ENCODE assay signal across 8 cellular contexts in genomic region chr3:32684800-32685603, GRCh38. TPM values are rescaled to one million over a fixed set of nuclear protein-coding genes. Genes with fewer than 3 reads are reported as not detected.
DNase-seq lines count a peak whose midpoint lies in the region; ATAC-seq, FAIRE-seq and TF ChIP-seq lines count a peak whose summit lies in the region.

Gene CNOT10, plus strand, starts transcription at chr3:32685188. Its CDS starts 273 bp downstream, at chr3:32685461.

- H3K27me3 Mint-ChIP-seq in CD4-positive, alpha-beta T cell: no peaks in the 10 kb centered on the region

- peak; percentile 91 to 96 (median 94) for DNase-seq in CD4-positive, alpha-beta T cell
- DNase-seq in NCI-H82 (lab: John Stamatoyannopoulos, UW): peak; percentile 94
- peak; percentile 94 to 95 for DNase-seq in activated CD4-positive, alpha-beta T cell treated with anti-CD3 and anti-CD28 coated beads, Interleukin-2, amount 50 U/mL, for 48 hours
- DNase-seq in dermis blood vessel endothelial cell: peak; percentile 94
- DNase-seq in HepG2 (ENCODE audit: low spot score): peak; percentile 93
- DNase-seq in stimulated activated CD4-positive, alpha-beta T cell treated with anti-CD3 and anti-CD28 coated beads, Interleukin-4, amount 100 ng/mL, for 1 hour: peak; percentile 94

- H3K27ac ChIP-seq in CD4-positive, alpha-beta T cell (ENCODE audit: low read depth, low read length): peak within 1 kb of the TSS; percentile 82
- H3K27ac ChIP-seq in HepG2 (ENCODE audit: extremely low read length, insufficient read depth, low read length): peak within 1 kb of the TSS; percentile 78

- 1% methylated on average over 8 of the region's 66 CpGs for WGBS in HepG2 (ENCODE audit: low lambda C conversion rate)

- H2AFZ ChIP-seq in HepG2 (ENCODE audit: low read length): peak within 1 kb of the TSS; percentile 96

- peaks cover 41% of the 10 kb centered on the region for H3K4me1 Mint-ChIP-seq in CD4-positive, alpha-beta T cell (ENCODE audit: low read depth)

- in situ Hi-C loops in HepG2 (cut with HindIII; ENCODE audit: extremely low pct_ligation_motif_present, low pct_unique_long_range_greater_than_20kb): no loop called here

- no TSS peak for BruUV-seq in HepG2 (replicated peaks; lab: Mats Ljungman, UMichigan)

- CTCF ChIA-PET in CD4-positive, alpha-beta T cell (lab: Charles Lee): interaction anchor here (0.6 to 2.0 kb wide), 4 partner anchors 21 to 155 kb away, joined by 3 to 4 read pairs (median 3); no protein-coding TSS in a partner anchor
- CTCF ChIA-PET in HepG2 (lab: Yijun Ruan, JAX; ENCODE audit: low intra/inter-chr PET ratio, low total read pairs): no interaction called here

- peak within 1 kb of the TSS; percentile 97 for H3K27ac Mint-ChIP-seq in CD4-positive, alpha-beta T cell

- no peaks in the 10 kb centered on the region for H3K9me3 Mint-ChIP-seq in CD4-positive, alpha-beta T cell

- H3K9me3 ChIP-seq in CD4-positive, alpha-beta T cell (ENCODE audit: control insufficient read depth, low read length): no peaks in the 10 kb centered on the region
- no peaks in the 10 kb centered on the region for H3K9me3 ChIP-seq in HepG2 (ENCODE audit: low read length)

- H3K4me3 Mint-ChIP-seq in CD4-positive, alpha-beta T cell: peak within 1 kb of the TSS; percentile 87

- no peak for TF ChIP-seq EP300 in HepG2 (IDR thresholded peaks at IDR 0.05; ENCODE audit: low read depth in 2 of 2, low read length in 2 of 2)
- TF ChIP-seq EP300 in HepG2 (CRISPR knock-in tag; IDR thresholded peaks at IDR 0.05; ENCODE audit: borderline replicate concordance): no peak

- peak within 1 kb of the TSS; percentile 72 to 90 (median 80) for H3K4me3 ChIP-seq in HepG2 (replicated peaks in 1 of 3; ENCODE audit: insufficient read depth in 1 of 3, low read depth in 2 of 3, low read length in 3 of 3)

- peak; percentile 86 for FAIRE-seq in HepG2 (lab: Jason Lieb, UNC)

- POLR2A ChIA-PET in CD4-positive, alpha-beta T cell (lab: Charles Lee): interaction anchor here (0.6 to 2.2 kb wide), 12 partner anchors 9 to 1223 kb away, joined by 3 to 9 read pairs (median 3); partner anchors contain the start of gene UBP1
- POLR2A ChIA-PET in HepG2 (lab: Yijun Ruan, JAX): interaction anchor here (0.9 to 1.8 kb wide), 8 partner anchors 9 to 217 kb away, joined by 3 to 7 read pairs (median 4); partner anchors contain the start of gene DYNC1LI1

- peaks cover 28% of the 10 kb centered on the region for H3K36me3 Mint-ChIP-seq in CD4-positive, alpha-beta T cell (ENCODE audit: low read depth)

- H3K4me2 ChIP-seq in HepG2 (ENCODE audit: low read depth, low read length): peak within 1 kb of the TSS; percentile 83

- no peaks in the 10 kb centered on the region for H3K27me3 ChIP-seq in CD4-positive, alpha-beta T cell (ENCODE audit: control insufficient read depth, insufficient read depth, low read length)
- H3K27me3 ChIP-seq in HepG2 (ENCODE audit: control insufficient read depth in 1 of 2, insufficient read depth in 2 of 2, low read length in 2 of 2): no peaks in the 10 kb centered on the region

- H3K36me3 ChIP-seq in HepG2 (replicated peaks in 1 of 2; ENCODE audit: control insufficient read depth in 1 of 2, insufficient read depth in 2 of 2, low read length in 2 of 2): peaks cover 0 to 1% of the 10 kb centered on the region in 2 experiments; a peak in 1 of 5 replicates

- peaks cover 27% of the 10 kb centered on the region for H3K4me1 ChIP-seq in HepG2 (ENCODE audit: insufficient read depth, low read length)

- ATAC-seq in CD4-positive, alpha-beta T cell (ENCODE audit: poor library complexity): peak; percentile 87
- ATAC-seq in GM19438 (IDR thresholded peaks at IDR 0.05; ENCODE audit: low read depth, unreplicated experiment): peak; percentile 95
- ATAC-seq in HG03575 (IDR thresholded peaks at IDR 0.05; ENCODE audit: extremely low read depth, insufficient number of reproducible peaks, low FRiP score, unreplicated experiment): peak; percentile 91
- ATAC-seq in HepG2: peak; percentile 98

- intact Hi-C loops in CD4-positive, alpha-beta T cell (cut with DNase I, micrococcal nuclease): loop anchor here in 1 of 2 experiments (5.0 to 10.0 kb wide), 6 partner anchors 178 to 1150 kb away; partner anchors contain the start of genes CMTM8, GLB1, GPD1L and STT3B
- intact Hi-C loops in HepG2 (cut with micrococcal nuclease; ENCODE audit: unreplicated experiment): loop anchor here (1.0 to 10.0 kb wide), 2 partner anchors 18 to 110 kb away; partner anchors contain the start of gene DYNC1LI1

- peak within 1 kb of the TSS; percentile 74 for H3K9ac ChIP-seq in HepG2 (ENCODE audit: insufficient read depth, low read depth, low read length)

- TF ChIP-seq CTCF in CD4-positive, alpha-beta T cell (IDR thresholded peaks at IDR 0.05): no peak
- TF ChIP-seq CTCF in HepG2 (CRISPR knock-in tag; IDR thresholded peaks at IDR 0.05): peak; percentile 61

- peak; percentile 39; the same call in 1 of the 2 replicates for TF ChIP-seq RAD21 in HepG2 (CRISPR knock-in tag; IDR thresholded peaks at IDR 0.05)

- no peaks in the 10 kb centered on the region for H4K20me1 ChIP-seq in HepG2 (ENCODE audit: insufficient read depth, low read length)

- peaks cover 28% of the 10 kb centered on the region for H3K79me2 ChIP-seq in HepG2 (ENCODE audit: insufficient read depth, low read length)

- peak in 1 of 2 experiments; percentile 80; a peak in 3 of 4 replicates for TF ChIP-seq POLR2A in HepG2 (IDR thresholded peaks at IDR 0.05; ENCODE audit: insufficient read depth in 1 of 2, low read depth in 2 of 2, low read length in 2 of 2)

TF ChIP-seq in HepG2, 621 proteins besides CTCF, POLR2A, EP300 and RAD21 (continues in another document):
- TF ChIP-seq PHB2 (IDR thresholded peaks at IDR 0.05; ENCODE audit: partially characterized antibody) (no peak), ZNF543 (CRISPR knock-in tag; IDR thresholded peaks at IDR 0.05) (peak; percentile 86), PCBP2 (optimal IDR thresholded peaks at IDR 0.05; ENCODE audit: low read depth, low read length, poor library complexity, severe bottlenecking) (no peak), SRSF9 (IDR thresholded peaks at IDR 0.05; ENCODE audit: borderline replicate concordance, insufficient read depth, low read depth, low read length, poor library complexity, severe bottlenecking) (no peak), ZNF557 (CRISPR knock-in tag; IDR thresholded peaks at IDR 0.05) (peak; percentile 28; the same call in 1 of the 2 replicates), SMYD3 (CRISPR knock-in tag; IDR thresholded peaks at IDR 0.05) (no peak), NPAS2 (CRISPR knock-in tag; IDR thresholded peaks at IDR 0.05; ENCODE audit: borderline replicate concordance) (peak; percentile 46; the same call in 1 of the 2 replicates), ZNF768 (CRISPR knock-in tag; IDR thresholded peaks at IDR 0.05) (peak; percentile 71; the same call in 1 of the 2 replicates), SSRP1 (CRISPR knock-in tag; IDR thresholded peaks at IDR 0.05) (no peak), MBD4 (IDR thresholded peaks at IDR 0.05; ENCODE audit: borderline replicate concordance, low read length) (no peak), ZNF850 (CRISPR knock-in tag; conservative IDR thresholded peaks at IDR 0.05) (no peak)
- TF ChIP-seq, protein P1, sequence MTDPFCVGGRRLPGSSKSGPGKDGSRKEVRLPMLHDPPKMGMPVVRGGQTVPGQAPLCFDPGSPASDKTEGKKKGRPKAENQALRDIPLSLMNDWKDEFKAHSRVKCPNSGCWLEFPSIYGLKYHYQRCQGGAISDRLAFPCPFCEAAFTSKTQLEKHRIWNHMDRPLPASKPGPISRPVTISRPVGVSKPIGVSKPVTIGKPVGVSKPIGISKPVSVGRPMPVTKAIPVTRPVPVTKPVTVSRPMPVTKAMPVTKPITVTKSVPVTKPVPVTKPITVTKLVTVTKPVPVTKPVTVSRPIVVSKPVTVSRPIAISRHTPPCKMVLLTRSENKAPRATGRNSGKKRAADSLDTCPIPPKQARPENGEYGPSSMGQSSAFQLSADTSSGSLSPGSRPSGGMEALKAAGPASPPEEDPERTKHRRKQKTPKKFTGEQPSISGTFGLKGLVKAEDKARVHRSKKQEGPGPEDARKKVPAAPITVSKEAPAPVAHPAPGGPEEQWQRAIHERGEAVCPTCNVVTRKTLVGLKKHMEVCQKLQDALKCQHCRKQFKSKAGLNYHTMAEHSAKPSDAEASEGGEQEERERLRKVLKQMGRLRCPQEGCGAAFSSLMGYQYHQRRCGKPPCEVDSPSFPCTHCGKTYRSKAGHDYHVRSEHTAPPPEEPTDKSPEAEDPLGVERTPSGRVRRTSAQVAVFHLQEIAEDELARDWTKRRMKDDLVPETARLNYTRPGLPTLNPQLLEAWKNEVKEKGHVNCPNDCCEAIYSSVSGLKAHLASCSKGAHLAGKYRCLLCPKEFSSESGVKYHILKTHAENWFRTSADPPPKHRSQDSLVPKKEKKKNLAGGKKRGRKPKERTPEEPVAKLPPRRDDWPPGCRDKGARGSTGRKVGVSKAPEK (CRISPR knock-in tag; IDR thresholded peaks at IDR 0.05; ENCODE audit: borderline replicate concordance): no peak

RNA-seq across cellular contexts. Expression of gene CNOT10, which starts in this region (rescaled TPM):
- total RNA-seq in CD4-positive, alpha-beta T cell: 10 to 100 TPM; 31.3 to 42.0 TPM
- total RNA-seq in dermis blood vessel endothelial cell: 24.0 and 28.0 TPM in 2 replicates
- total RNA-seq in HepG2 (2016; rRNA removed; fragmentation: Illumina TruSeq; extraction: Trizol): 34.1 and 39.0 TPM in 2 replicates
- total RNA-seq in HepG2 (2016; cell fraction: cytosol; rRNA removed; fragmentation: Illumina TruSeq; extraction: Trizol; ENCODE audit: low read depth): 17.2 and 20.2 TPM in 2 replicates
- 32.3 and 40.4 TPM in 2 replicates for total RNA-seq in HepG2 (2016; cell fraction: insoluble cytoplasmic fraction; rRNA removed; fragmentation: Illumina TruSeq; extraction: Trizol)
- total RNA-seq in HepG2 (2016; cell fraction: membrane; rRNA removed; fragmentation: Illumina TruSeq; extraction: Trizol): 18.5 and 23.6 TPM in 2 replicates
- total RNA-seq in HepG2 (2016; cell fraction: nucleus; rRNA removed; fragmentation: Illumina TruSeq; extraction: Trizol): 27.0 and 28.6 TPM in 2 replicates
- polyA plus RNA-seq in HepG2 (2011; rRNA removed): 17.0 and 21.2 TPM in 2 replicates
- 15.7 and 20.4 TPM in 2 replicates for polyA plus RNA-seq in HepG2 (2011; cell fraction: cytosol; rRNA removed)
- polyA plus RNA-seq in HepG2 (2011; cell fraction: nucleus; rRNA removed): 11.5 and 15.0 TPM in 2 replicates
- 13.2 and 17.6 TPM in 2 replicates for polyA plus RNA-seq in HepG2 (2012)
- polyA plus RNA-seq in HepG2 (2016; cell fraction: cytosol; fragmentation: Illumina TruSeq; extraction: Trizol; ENCODE audit: low read depth): 4.2 and 6.0 TPM in 2 replicates
- polyA plus RNA-seq in HepG2 (2016; cell fraction: insoluble cytoplasmic fraction; fragmentation: Illumina TruSeq; extraction: Trizol; ENCODE audit: low read depth): 30.3 and 32.6 TPM in 2 replicates
- polyA plus RNA-seq in HepG2 (2016; cell fraction: membrane; fragmentation: Illumina TruSeq; extraction: Trizol; ENCODE audit: low read depth): 10.5 and 11.0 TPM in 2 replicates
- 41.9 and 43.7 TPM in 2 replicates for polyA plus RNA-seq in HepG2 (2016; cell fraction: nucleus; fragmentation: Illumina TruSeq; extraction: Trizol; ENCODE audit: insufficient read depth, low read depth)
- 10.7 and 37.4 TPM in 2 replicates for polyA minus RNA-seq in HepG2 (2011; rRNA and poly(A)+ RNA removed; ENCODE audit: low replicate concordance)
- polyA minus RNA-seq in HepG2 (2011; cell fraction: cytosol; rRNA and poly(A)+ RNA removed): 13.5 and 13.7 TPM in 2 replicates
- polyA minus RNA-seq in HepG2 (2011; cell fraction: nucleus; rRNA and poly(A)+ RNA removed): 39.1 and 46.7 TPM in 2 replicates

Comparison
In these comparisons a context has a peak if more than half of its experiments do, and no peak if none do; other contexts are left out.
1. Peak in every context shown above with its lines: DNase-seq, ATAC-seq, H3K4me3 ChIP-seq and H3K27ac ChIP-seq.